1 cellular context compared by ENCODE assay signal in genomic region chr7:42218248-42218647, GRCh38.
TF ChIP-seq lines count a peak whose summit lies in the region.

No MANE protein-coding gene starts in this region.

TF ChIP-seq in K562, 482 proteins besides CTCF, POLR2A, EP300 and RAD21:
- TF ChIP-seq SIN3B (IDR thresholded peaks at IDR 0.05; ENCODE audit: low read depth): no peak
- peak; percentile 82 for TF ChIP-seq ZBTB40 (IDR thresholded peaks at IDR 0.05)
- TF ChIP-seq ZBTB40 (CRISPR knock-in tag; IDR thresholded peaks at IDR 0.05): no peak
- no peak for TF ChIP-seq SRF (CRISPR knock-in tag; IDR thresholded peaks at IDR 0.05)
